In genomic region chr2:237692601-237693079, GRCh38 we compare ENCODE assay signal across 1 cellular context.
TF ChIP-seq lines count a peak whose summit lies in the region.

No MANE protein-coding gene starts in this region.

TF ChIP-seq in HepG2, 621 proteins besides CTCF, POLR2A, EP300 and RAD21 (continued from another document and continues in another):
- no peak for TF ChIP-seq ZNF691 (CRISPR knock-in tag; IDR thresholded peaks at IDR 0.05; ENCODE audit: borderline replicate concordance, low read depth)
- no peak for TF ChIP-seq ZNF3 (CRISPR knock-in tag; IDR thresholded peaks at IDR 0.05)
- TF ChIP-seq ZNF501 (CRISPR knock-in tag; IDR thresholded peaks at IDR 0.05): 0 out of 2 replicates have a peak, but pooled peaks have one; percentile 28
- TF ChIP-seq SKI (IDR thresholded peaks at IDR 0.05; ENCODE audit: partially characterized antibody): no peak
- TF ChIP-seq PCBP2 (optimal IDR thresholded peaks at IDR 0.05; ENCODE audit: low read depth, low read length, poor library complexity, severe bottlenecking): no peak
- TF ChIP-seq CBX5 (CRISPR knock-in tag; IDR thresholded peaks at IDR 0.05; ENCODE audit: borderline replicate concordance): 0 out of 2 replicates have a peak, but pooled peaks have one; percentile 15
- TF ChIP-seq ZZZ3 (CRISPR knock-in tag; IDR thresholded peaks at IDR 0.05; ENCODE audit: borderline replicate concordance): no peak
- TF ChIP-seq FOXO1 (CRISPR knock-in tag; IDR thresholded peaks at IDR 0.05): 0 out of 2 replicates have a peak, but pooled peaks have one; percentile 9
- no peak for TF ChIP-seq AKNA (CRISPR knock-in tag; IDR thresholded peaks at IDR 0.05; ENCODE audit: borderline replicate concordance)
- TF ChIP-seq SRSF9 (IDR thresholded peaks at IDR 0.05; ENCODE audit: borderline replicate concordance, insufficient read depth, low read depth, low read length, poor library complexity, severe bottlenecking): no peak
- 0 out of 2 replicates have a peak, but pooled peaks have one; percentile 47 for TF ChIP-seq ZNF224 (CRISPR knock-in tag; IDR thresholded peaks at IDR 0.05)
- TF ChIP-seq ZBTB33 (CRISPR knock-in tag; IDR thresholded peaks at IDR 0.05): no peak
- peak; percentile 59; the same call in 1 of the 2 replicates for TF ChIP-seq ZBTB2 (CRISPR knock-in tag; IDR thresholded peaks at IDR 0.05; ENCODE audit: low read depth)
- no peak for TF ChIP-seq MAFK (conservative IDR thresholded peaks at IDR 0.05 in 1 of 2, IDR thresholded peaks at IDR 0.05 in 1 of 2; ENCODE audit: low read length in 2 of 2)
- no peak for TF ChIP-seq ZFAT (CRISPR knock-in tag; conservative IDR thresholded peaks at IDR 0.05)
- TF ChIP-seq IKZF5 (CRISPR knock-in tag; IDR thresholded peaks at IDR 0.05): no peak
- peak; percentile 93 for TF ChIP-seq ZNF687 (CRISPR knock-in tag; IDR thresholded peaks at IDR 0.05)
- TF ChIP-seq ISX (CRISPR knock-in tag; conservative IDR thresholded peaks at IDR 0.05): no peak; the same call in 1 of the 2 replicates
- TF ChIP-seq KLF12 (CRISPR knock-in tag; IDR thresholded peaks at IDR 0.05; ENCODE audit: borderline replicate concordance): no peak; the same call in 1 of the 2 replicates
- no peak for TF ChIP-seq MEF2D (CRISPR knock-in tag; IDR thresholded peaks at IDR 0.05)
- no peak for TF ChIP-seq ZBTB3 (CRISPR knock-in tag; IDR thresholded peaks at IDR 0.05; ENCODE audit: borderline replicate concordance, low read depth)
- TF ChIP-seq ZNF850 (CRISPR knock-in tag; conservative IDR thresholded peaks at IDR 0.05): no peak
- no peak for TF ChIP-seq POGZ (CRISPR knock-in tag; IDR thresholded peaks at IDR 0.05)
- TF ChIP-seq FOSL2 (CRISPR knock-in tag; IDR thresholded peaks at IDR 0.05): no peak; the same call in 1 of the 2 replicates
- no peak for TF ChIP-seq THAP9 (CRISPR knock-in tag; IDR thresholded peaks at IDR 0.05; ENCODE audit: borderline replicate concordance)
- peak; percentile 47; the same call in 1 of the 2 replicates for TF ChIP-seq ZNF766 (CRISPR knock-in tag; IDR thresholded peaks at IDR 0.05; ENCODE audit: borderline replicate concordance)
- TF ChIP-seq NFIB (CRISPR knock-in tag; IDR thresholded peaks at IDR 0.05; ENCODE audit: borderline replicate concordance): no peak
- TF ChIP-seq ZFP90 (CRISPR knock-in tag; IDR thresholded peaks at IDR 0.05; ENCODE audit: borderline replicate concordance): no peak
- TF ChIP-seq ISL2 (CRISPR knock-in tag; IDR thresholded peaks at IDR 0.05): 0 out of 2 replicates have a peak, but pooled peaks have one; percentile 46
- no peak for TF ChIP-seq ZNF615 (CRISPR knock-in tag; IDR thresholded peaks at IDR 0.05; ENCODE audit: borderline replicate concordance)
- TF ChIP-seq PHF5A (CRISPR knock-in tag; IDR thresholded peaks at IDR 0.05; ENCODE audit: low read depth, unreplicated experiment): no peak
- TF ChIP-seq SP5 (CRISPR knock-in tag; IDR thresholded peaks at IDR 0.05; ENCODE audit: borderline replicate concordance, low read depth): no peak
- no peak for TF ChIP-seq CENPBD1 (CRISPR knock-in tag; IDR thresholded peaks at IDR 0.05; ENCODE audit: borderline replicate concordance, low read depth)
- no peak for TF ChIP-seq SP4 (CRISPR knock-in tag; IDR thresholded peaks at IDR 0.05)
- 0 out of 2 replicates have a peak, but pooled peaks have one; percentile 18 for TF ChIP-seq ZGPAT (CRISPR knock-in tag; IDR thresholded peaks at IDR 0.05)
- TF ChIP-seq MNT (IDR thresholded peaks at IDR 0.05): no peak
- no peak for TF ChIP-seq NR2F6 (IDR thresholded peaks at IDR 0.05)
- no peak for TF ChIP-seq NR2F6 (CRISPR knock-in tag; IDR thresholded peaks at IDR 0.05)
